9 cellular contexts compared by ENCODE assay signal in genomic region chr12:98725481-98726247, GRCh38.
A peak's percentile ranks its signal among the peaks of the same experiment; 100 is the strongest.
DNase-seq lines count a peak whose midpoint lies in the region; ATAC-seq, FAIRE-seq and TF ChIP-seq lines count a peak whose summit lies in the region.
"Had no signal": no experiment of that assay in that cellular context is flagged by ENCODE, and none has a peak within 500 bp of the region (broad histone marks: within the 10 kb centered on the region; RNA-seq: fewer than 3 reads in every experiment).

No MANE protein-coding gene starts in this region.

- H4K91ac ChIP-seq in H9 (ENCODE audit: insufficient read length, low read depth, low read length) (no peak overlapping the region), H1 (replicated peaks; ENCODE audit: insufficient read length, low read length) (no peak overlapping the region)

- H3K27ac ChIP-seq in H9 (ENCODE audit: insufficient read length, low read depth, low read length): no peak overlapping the region
- H3K27ac ChIP-seq in H1 (ENCODE audit: low read depth, low read length): no peak overlapping the region

- no peak overlapping the region for H3K56ac ChIP-seq in H9 (ENCODE audit: insufficient read length, low read depth, low read length)
- H3K56ac ChIP-seq in H1 (replicated peaks; ENCODE audit: insufficient read length, low read depth, low read length): no peak overlapping the region

- H3K9me3 Mint-ChIP-seq in H9 (no peaks in the 10 kb centered on the region), natural killer cell (no peaks in the 10 kb centered on the region)
- H3K9me3 Mint-ChIP-seq: natural killer cell treated with Interleukin-12 subunit alpha and Interleukin-12 subunit beta and Interleukin-15 and Interleukin-18, amount 100 ng/mL, for 72 hours had no signal

- TF ChIP-seq RAD21 in H1 (IDR thresholded peaks at IDR 0.05 in 1 of 2, conservative IDR thresholded peaks at IDR 0.05 in 1 of 2; ENCODE audit: low read depth in 2 of 2, low read length in 2 of 2): peak; percentile 87 to 88

- H3K79me2 ChIP-seq in H9 (ENCODE audit: insufficient read depth, low read length) (no peaks in the 10 kb centered on the region), H1 (ENCODE audit: control insufficient read depth in 1 of 2, insufficient read depth in 2 of 2, low read length in 2 of 2) (no peaks in the 10 kb centered on the region)

- H3K4ac ChIP-seq in H9 (ENCODE audit: low read depth, low read length) (no peak overlapping the region), H1 (replicated peaks; ENCODE audit: insufficient read length, low read depth, low read length) (no peak overlapping the region)

- no peak overlapping the region for H2BK5ac ChIP-seq in H9 (ENCODE audit: insufficient read length, low read length)
- H2BK5ac ChIP-seq in H1 (ENCODE audit: low read depth, low read length): no peak overlapping the region

- peak; percentile 33 for DNase-seq in stimulated activated naive CD4-positive, alpha-beta T cell treated with Interleukin-2 at 50 U/mL for 16 hours (lab: John Stamatoyannopoulos, UW)
- DNase-seq in stimulated activated naive CD4-positive, alpha-beta T cell (lab: John Stamatoyannopoulos, UW): no peak
- peak; percentile 59 for DNase-seq in H9
- peak; percentile 56 for DNase-seq in LHCN-M2 (ENCODE audit: low read depth)
- DNase-seq in T-helper 17 cell: peak in 1 of 3 donors; percentile 34
- DNase-seq in H1 (ENCODE audit: low read depth in 1 of 2, low spot score in 2 of 2): no peak
- no peak for DNase-seq in natural killer cell
- DNase-seq in cortex of kidney (lab: John Stamatoyannopoulos, UW): no peak

- H3K4me1 Mint-ChIP-seq in H9 (no peaks in the 10 kb centered on the region), T-helper 17 cell (peaks cover 14% of the 10 kb centered on the region), natural killer cell (peaks cover 0 to 6% of the 10 kb centered on the region in 2 donors)

- no peak overlapping the region for H3K23ac ChIP-seq in H9 (ENCODE audit: insufficient read length, low read depth, low read length)
- no peak overlapping the region for H3K23ac ChIP-seq in H1 (ENCODE audit: insufficient read length)

- TF ChIP-seq POLR2A in H1 (IDR thresholded peaks at IDR 0.05; ENCODE audit: control extremely low read depth in 1 of 2, low read depth in 2 of 2, low read length in 2 of 2): no peak

- POLR2A ChIA-PET in H1 (lab: Charles Lee; ENCODE audit: partially characterized antibody): no interaction called here

- no peaks in the 10 kb centered on the region for H3K27me3 ChIP-seq in H9 (ENCODE audit: insufficient read depth, low read length)
- H3K27me3 ChIP-seq in H1 (replicated peaks in 1 of 4; ENCODE audit: control insufficient read depth in 3 of 4, extremely low read depth in 1 of 4, insufficient read depth in 3 of 4, low read length in 3 of 4): no peaks in the 10 kb centered on the region

- H3K4me2 ChIP-seq in H9 (ENCODE audit: insufficient read depth, insufficient read length, low read length) (no peak overlapping the region), H1 (ENCODE audit: insufficient read depth in 1 of 2, low read depth in 2 of 2, low read length in 2 of 2) (no peak overlapping the region)

- no CpG with 5 or more reads among the region's 5 CpGs for WGBS in H9 (ENCODE audit: extremely low coverage, insufficient read length, low lambda C conversion rate)
- WGBS in H1 (ENCODE audit: extremely low coverage in 1 of 2, insufficient coverage in 1 of 2, insufficient read length in 1 of 2, insufficient replicate concordance in 2 of 2, low coverage in 1 of 2, low lambda C conversion rate in 2 of 2, missing lambda C conversion rate in 1 of 2), 2 experiments: 59% methylated on average over 5 of the region's 5 CpGs; no CpG with 5 or more reads in 1 of the 2 experiments

- H3K4me3 ChIP-seq in H1 (ENCODE audit: extremely low read depth in 1 of 4, insufficient read depth in 2 of 4, low read depth in 3 of 4, low read length in 4 of 4): no peak overlapping the region

- no peak overlapping the region for H2AFZ ChIP-seq in H9 (ENCODE audit: low read length)
- no peak overlapping the region for H2AFZ ChIP-seq in H1 (ENCODE audit: low read length)

- no peaks in the 10 kb centered on the region for H3K79me1 ChIP-seq in H9 (ENCODE audit: insufficient read depth, low read depth, low read length, poor library complexity, severe bottlenecking)
- no peaks in the 10 kb centered on the region for H3K79me1 ChIP-seq in H1 (ENCODE audit: low read depth, low read length)

- no peak overlapping the region for H2BK12ac ChIP-seq in H9 (ENCODE audit: insufficient read length, low read depth, low read length)
- H2BK12ac ChIP-seq in H1 (ENCODE audit: low read depth, low read length): no peak overlapping the region

- CTCF ChIA-PET in H1 (lab: Charles Lee; ENCODE audit: partially characterized antibody): interaction anchor here (0.6 to 6.4 kb wide), 20 partner anchors 10 to 280 kb away, joined by 3 to 57 read pairs (median 5); no protein-coding TSS in a partner anchor

- H3K36me3 Mint-ChIP-seq in H9 (ENCODE audit: insufficient read depth in 1 of 3, low read depth in 3 of 3) (peaks cover 0 to 23% (median 21%) of the 10 kb centered on the region in 3 experiments; a peak in 5 of 7 replicates), T-helper 17 cell (ENCODE audit: low read depth) (peaks cover 13% of the 10 kb centered on the region), natural killer cell (peaks cover 37% of the 10 kb centered on the region)

- no peak overlapping the region for H2BK20ac ChIP-seq in H9 (ENCODE audit: low read depth, low read length, poor library complexity, severe bottlenecking)
- no peak overlapping the region for H2BK20ac ChIP-seq in H1 (ENCODE audit: low read length)

- H4K20me1 ChIP-seq in H9 (ENCODE audit: control insufficient read depth, insufficient read depth, insufficient read length) (no peaks in the 10 kb centered on the region), H1 (replicated peaks in 1 of 2; ENCODE audit: control insufficient read depth in 1 of 2, insufficient read depth in 2 of 2, low read length in 2 of 2) (no peaks in the 10 kb centered on the region)

- H4K5ac ChIP-seq in H9 (ENCODE audit: insufficient read length, low read depth, low read length): no peak overlapping the region
- no peak overlapping the region for H4K5ac ChIP-seq in H1 (ENCODE audit: insufficient read length, low read depth, low read length)

- no peaks in the 10 kb centered on the region for H3K23me2 ChIP-seq in H9 (ENCODE audit: insufficient read length, low read depth, low read length, poor library complexity, severe bottlenecking)
- H3K23me2 ChIP-seq in H1 (ENCODE audit: low read depth, low read length): no peaks in the 10 kb centered on the region

- H3K18ac ChIP-seq in H9 (ENCODE audit: insufficient read length, low read depth, low read length) (no peak overlapping the region), H1 (ENCODE audit: extremely low read depth, low read length) (no peak overlapping the region)

- H3K9me3 ChIP-seq in H9 (ENCODE audit: control insufficient read depth, low read depth, low read length): no peaks in the 10 kb centered on the region
- no peaks in the 10 kb centered on the region for H3K9me3 ChIP-seq in T-helper 17 cell (ENCODE audit: control insufficient read depth, low read length, poor library complexity, severe bottlenecking)
- H3K9me3 ChIP-seq in H1 (ENCODE audit: insufficient read depth in 2 of 2, low read depth in 1 of 2, low read length in 1 of 2): no peaks in the 10 kb centered on the region

- no peak overlapping the region for H2BK120ac ChIP-seq in H9 (ENCODE audit: low read depth, low read length, poor library complexity, severe bottlenecking)
- H2BK120ac ChIP-seq in H1 (replicated peaks; ENCODE audit: low read depth, low read length): no peak overlapping the region

- H3K4me1 ChIP-seq in H9 (ENCODE audit: insufficient read depth, low read length): no peaks in the 10 kb centered on the region
- no peaks in the 10 kb centered on the region for H3K4me1 ChIP-seq in H1 (replicated peaks in 1 of 4; ENCODE audit: control insufficient read depth in 3 of 4, insufficient read depth in 4 of 4, low read length in 3 of 4)

- FAIRE-seq in H1 (lab: Jason Lieb, UNC): peak; percentile 72

- no peaks in the 10 kb centered on the region for H3K27me3 Mint-ChIP-seq in H9 (ENCODE audit: low read depth)
- no peaks in the 10 kb centered on the region for H3K27me3 Mint-ChIP-seq in T-helper 17 cell
- H3K27me3 Mint-ChIP-seq in natural killer cell (ENCODE audit: low read depth in 2 of 2): no peaks in the 10 kb centered on the region
- H3K27me3 Mint-ChIP-seq: natural killer cell treated with Interleukin-12 subunit alpha and Interleukin-12 subunit beta and Interleukin-15 and Interleukin-18, amount 100 ng/mL, for 72 hours had no signal

- peaks cover 0 to 12% (median 1%) of the 10 kb centered on the region in 4 experiments; a peak in 5 of 8 replicates for H3K36me3 ChIP-seq in H1 (ENCODE audit: control insufficient read depth in 2 of 4, insufficient read depth in 4 of 4, low read length in 3 of 4)

- peak; percentile 77 for ATAC-seq in T-helper 17 cell
- peak in 2 of 3 donors; percentile 59 to 66 for ATAC-seq in natural killer cell

- no peak for TF ChIP-seq EP300 in H1 (IDR thresholded peaks at IDR 0.05; ENCODE audit: borderline replicate concordance in 1 of 2, low read depth in 2 of 2, low read length in 2 of 2)

- H3K14ac ChIP-seq in H9 (ENCODE audit: insufficient read depth, low read length) (no peak overlapping the region), H1 (ENCODE audit: insufficient read length) (no peak overlapping the region)

- no peak overlapping the region for H4K8ac ChIP-seq in H9 (replicated peaks; ENCODE audit: insufficient read length, low read depth, low read length)
- H4K8ac ChIP-seq in H1 (ENCODE audit: extremely low read depth, insufficient read depth, low read length): no peak overlapping the region

- no peak overlapping the region; a peak in 1 of 5 replicates for H3K4me3 Mint-ChIP-seq in H9
- no peak overlapping the region for H3K4me3 Mint-ChIP-seq in T-helper 17 cell
- no peak overlapping the region for H3K4me3 Mint-ChIP-seq in natural killer cell
- H3K4me3 Mint-ChIP-seq: natural killer cell treated with Interleukin-12 subunit alpha and Interleukin-12 subunit beta and Interleukin-15 and Interleukin-18, amount 100 ng/mL, for 72 hours had no signal

- no peak overlapping the region for H2AK5ac ChIP-seq in H9 (ENCODE audit: insufficient read length, low read length)
- H2AK5ac ChIP-seq in H1 (ENCODE audit: low read depth, low read length): no peak overlapping the region

- H3T11ph ChIP-seq in H9 (ENCODE audit: low read length): no peak overlapping the region

- H3K9ac ChIP-seq in H9 (ENCODE audit: extremely low read depth, insufficient read length, low read length) (no peak overlapping the region), H1 (replicated peaks in 1 of 4; ENCODE audit: extremely low read depth in 1 of 4, low read depth in 3 of 4, low read length in 3 of 4) (no peak overlapping the region)

- intact Hi-C loops in natural killer cell (cut with micrococcal nuclease): no loop called here

- TF ChIP-seq CTCF in H9 (conservative IDR thresholded peaks at IDR 0.05) (peak; percentile 76), H1 (IDR thresholded peaks at IDR 0.05; ENCODE audit: control extremely low read depth in 1 of 3, insufficient read depth in 1 of 3, low read depth in 1 of 3, low read length in 3 of 3) (peak; percentile 63 to 80 (median 77)), natural killer cell (IDR thresholded peaks at IDR 0.05) (no peak)

- H3K27ac Mint-ChIP-seq in H9: no peak overlapping the region
- H3K27ac Mint-ChIP-seq in T-helper 17 cell: peak overlapping the region; percentile 88
- H3K27ac Mint-ChIP-seq in natural killer cell: no peak overlapping the region
- H3K27ac Mint-ChIP-seq: natural killer cell treated with Interleukin-12 subunit alpha and Interleukin-12 subunit beta and Interleukin-15 and Interleukin-18, amount 100 ng/mL, for 72 hours had no signal

- H2BK15ac ChIP-seq in H9 (ENCODE audit: low read depth, low read length): no peak overlapping the region
- H2BK15ac ChIP-seq in H1 (ENCODE audit: low read length): no peak overlapping the region

Comparison
In these comparisons a context has a peak if more than half of its experiments do, and no peak if none do; other contexts are left out.
1. DNase-seq: peak in stimulated activated naive CD4-positive, alpha-beta T cell treated with Interleukin-2 at 50 U/mL for 16 hours (single experiment), H9 (single experiment) and LHCN-M2 (single experiment); none in stimulated activated naive CD4-positive, alpha-beta T cell (0 of 6), H1 (0 of 2), natural killer cell (single experiment) and cortex of kidney (single experiment).